7 cellular contexts compared by ENCODE assay signal in genomic region chr1:8238141-8239038, GRCh38.
DNase-seq lines count a peak whose midpoint lies in the region; ATAC-seq and TF ChIP-seq lines count a peak whose summit lies in the region.

No MANE protein-coding gene starts in this region.

- ATAC-seq in activated T-helper 17 cell treated with anti-CD3 and anti-CD28 coated beads, Interleukin-2, amount 50 U/mL, for 72 hours (replicated peaks) = peak; percentile 21
- no peak for ATAC-seq in GM18511 (IDR thresholded peaks at IDR 0.05; ENCODE audit: unreplicated experiment)
- ATAC-seq in HG02623 (IDR thresholded peaks at IDR 0.05; ENCODE audit: unreplicated experiment) = no peak

- peaks cover 31% of the 10 kb centered on the region for H3K4me1 Mint-ChIP-seq in HFFc6 (ENCODE audit: low read depth)
- H3K4me1 Mint-ChIP-seq in activated T-helper 17 cell treated with anti-CD3 and anti-CD28 coated beads, Interleukin-2, amount 50 U/mL, for 72 hours = no peaks in the 10 kb centered on the region

- no peaks in the 10 kb centered on the region for H3K9me3 Mint-ChIP-seq in HFFc6
- H3K9me3 Mint-ChIP-seq in activated T-helper 17 cell treated with anti-CD3 and anti-CD28 coated beads, Interleukin-2, amount 50 U/mL, for 72 hours = no peaks in the 10 kb centered on the region

- H3K27ac Mint-ChIP-seq in HFFc6 = peak overlapping the region; percentile 64
- H3K27ac Mint-ChIP-seq in activated T-helper 17 cell treated with anti-CD3 and anti-CD28 coated beads, Interleukin-2, amount 50 U/mL, for 72 hours = no peak overlapping the region

- no peak for TF ChIP-seq CTCF in HFFc6 (IDR thresholded peaks at IDR 0.05)

- H3K4me3 Mint-ChIP-seq in HFFc6 = peak overlapping the region; percentile 80
- H3K4me3 Mint-ChIP-seq in activated T-helper 17 cell treated with anti-CD3 and anti-CD28 coated beads, Interleukin-2, amount 50 U/mL, for 72 hours = no peak overlapping the region

- H3K36me3 Mint-ChIP-seq in HFFc6 (ENCODE audit: low read depth) = 0 out of 2 replicates have a peak, but pooled peaks cover 4% of the 10 kb centered on the region
- H3K36me3 Mint-ChIP-seq in activated T-helper 17 cell treated with anti-CD3 and anti-CD28 coated beads, Interleukin-2, amount 50 U/mL, for 72 hours (ENCODE audit: low read depth) = no peaks in the 10 kb centered on the region

- DNase-seq in HFFc6 (peak; percentile 80), hepatic stellate cell (ENCODE audit: low spot score) (peak; percentile 84), stromal cell of bone marrow (ENCODE audit: low read depth) (peak; percentile 43)
- DNase-seq in activated effector memory CD4-positive, alpha-beta T cell treated with Interleukin-2 at 50 U/mL for 16 hours = no peak

- H3K27me3 Mint-ChIP-seq in HFFc6 (ENCODE audit: insufficient read depth) = peaks cover 9% of the 10 kb centered on the region
- H3K27me3 Mint-ChIP-seq in activated T-helper 17 cell treated with anti-CD3 and anti-CD28 coated beads, Interleukin-2, amount 50 U/mL, for 72 hours = peaks cover 15% of the 10 kb centered on the region
